ENCODE assay signal across 17 cellular contexts in the genomic region with DNA sequence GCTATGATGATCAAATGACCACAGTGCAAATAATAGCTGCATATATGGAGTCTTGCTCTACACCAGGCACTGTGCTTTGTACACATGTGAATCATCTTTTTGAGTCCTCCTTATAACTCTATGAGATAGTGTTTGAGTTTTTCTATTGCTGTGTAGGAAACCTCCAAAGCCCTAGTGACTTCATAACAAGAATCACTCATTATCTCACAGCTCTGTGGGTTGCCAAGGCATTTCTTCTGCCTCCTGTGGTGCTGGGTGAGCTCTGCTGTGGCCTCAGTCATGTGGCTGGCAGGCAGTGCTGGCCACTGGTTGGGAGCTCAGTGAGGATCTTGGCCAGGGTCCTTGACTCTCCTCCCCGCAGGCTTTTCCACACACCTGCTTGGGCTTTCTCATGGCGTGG.
DNase-seq lines count a peak whose midpoint lies in the region; ATAC-seq and TF ChIP-seq lines count a peak whose summit lies in the region.
"Had no signal": no experiment of that assay in that cellular context is flagged by ENCODE, and none has a peak within 500 bp of the region (broad histone marks: within the 10 kb centered on the region; RNA-seq: fewer than 3 reads in every experiment).

No MANE protein-coding gene starts in this region.

- peaks cover 0 to 1% (median 0%) of the 10 kb centered on the region in 7 donors for H3K4me1 Mint-ChIP-seq in naive thymus-derived CD4-positive, alpha-beta T cell
- peaks cover 0 to 2% (median 0%) of the 10 kb centered on the region in 3 donors for H3K4me1 Mint-ChIP-seq in T-cell

- peak; percentile 71 for DNase-seq in AG20443 (ENCODE audit: low spot score)
- peak; percentile 91 for DNase-seq in MG63
- DNase-seq in choroid plexus epithelial cell (ENCODE audit: low read depth), result peak; percentile 97
- DNase-seq in naive thymus-derived CD4-positive, alpha-beta T cell, result no peak
- DNase-seq in T-cell, result no peak
- DNase-seq in NCI-H774 (lab: John Stamatoyannopoulos, UW), result no peak
- DNase-seq: amniotic stem cell; DMS153; glutamatergic neuron; NCI-H1048; NCI-H526 treated with DMSO at 0.1 percent for 48 hours; stimulated activated CD4-positive, alpha-beta T cell treated with anti-CD3 and anti-CD28 coated beads, Interleukin-4, amount 100 ng/mL, for 4 hours; thyroid gland had no signal

- intact Hi-C loops in naive thymus-derived CD4-positive, alpha-beta T cell (cut with micrococcal nuclease), result no loop called here

- no peak overlapping the region for H3K27ac ChIP-seq in naive thymus-derived CD4-positive, alpha-beta T cell (ENCODE audit: low read depth, low read length)
- H3K27ac ChIP-seq: thyroid gland had no signal

- H3K9me3 ChIP-seq in MG63, result no peaks in the 10 kb centered on the region; the same call in 1 of the 2 replicates
- H3K9me3 ChIP-seq in naive thymus-derived CD4-positive, alpha-beta T cell (ENCODE audit: control insufficient read depth in 2 of 3, low read length in 3 of 3), result no peaks in the 10 kb centered on the region
- H3K9me3 ChIP-seq: thyroid gland had no signal

- no peaks in the 10 kb centered on the region for H3K36me3 ChIP-seq in MG63
- no peaks in the 10 kb centered on the region for H3K36me3 ChIP-seq in naive thymus-derived CD4-positive, alpha-beta T cell (ENCODE audit: control insufficient read depth in 2 of 3, insufficient read depth in 3 of 3, low read length in 3 of 3)
- H3K36me3 ChIP-seq: thyroid gland had no signal

- H3K4me3 Mint-ChIP-seq in naive thymus-derived CD4-positive, alpha-beta T cell, result no peak overlapping the region
- no peak overlapping the region for H3K4me3 Mint-ChIP-seq in T-cell
- H3K4me3 Mint-ChIP-seq: activated T-helper 1 cell treated with anti-CD3 and anti-CD28 coated beads, Interleukin-12 subunit alpha, Interleukin-12 subunit beta, Interleukin-2, Interleukin-4 antibody, amounts not matched to agents 30 ng/mL and 10 ng/mL and 1 ng/mL, durations not matched to agents 14 hours and 24 hours and 36 hours had no signal

- CTCF ChIA-PET in naive thymus-derived CD4-positive, alpha-beta T cell (lab: Charles Lee), result interaction anchor here (1.2 kb wide), 1 partner anchor 489 kb away, joined by 3 read pairs; no protein-coding TSS in a partner anchor
- CTCF ChIA-PET in T-cell (lab: Charles Lee), result no interaction called here

- H3K4me3 ChIP-seq in MG63, result no peak overlapping the region
- no peak overlapping the region for H3K4me3 ChIP-seq in choroid plexus epithelial cell (ENCODE audit: low read depth, low read length)
- H3K4me3 ChIP-seq in naive thymus-derived CD4-positive, alpha-beta T cell (ENCODE audit: low read length), result no peak overlapping the region
- H3K4me3 ChIP-seq: thyroid gland had no signal

- no peak for TF ChIP-seq CTCF in choroid plexus epithelial cell (conservative IDR thresholded peaks at IDR 0.05; ENCODE audit: low read depth, low read length)

- H3K27me3 ChIP-seq in MG63, result no peaks in the 10 kb centered on the region
- H3K27me3 ChIP-seq in naive thymus-derived CD4-positive, alpha-beta T cell (ENCODE audit: control insufficient read depth in 2 of 2, insufficient read depth in 2 of 2, low read length in 2 of 2), result no peaks in the 10 kb centered on the region
- H3K27me3 ChIP-seq: thyroid gland had no signal

- POLR2A ChIA-PET in naive thymus-derived CD4-positive, alpha-beta T cell (lab: Charles Lee), result no interaction called here
- POLR2A ChIA-PET in T-cell (lab: Charles Lee), result no interaction called here

- H3K27me3 Mint-ChIP-seq in naive thymus-derived CD4-positive, alpha-beta T cell, result no peaks in the 10 kb centered on the region
- H3K27me3 Mint-ChIP-seq in T-cell, result peaks cover 0 to 2% of the 10 kb centered on the region in 2 donors

- peak; percentile 24 for ATAC-seq in naive thymus-derived CD4-positive, alpha-beta T cell
- ATAC-seq in HG03439 (IDR thresholded peaks at IDR 0.05; ENCODE audit: unreplicated experiment), result no peak
- no peak for ATAC-seq in HG02970 (IDR thresholded peaks at IDR 0.05; ENCODE audit: low FRiP score, unreplicated experiment)
- no peak for ATAC-seq in T-cell (replicated peaks in 1 of 4)
- ATAC-seq: SK-N-SH treated with all-trans-retinoic acid at 6 μM for 48 hours had no signal

- H3K36me3 Mint-ChIP-seq in naive thymus-derived CD4-positive, alpha-beta T cell, result no peaks in the 10 kb centered on the region
- no peaks in the 10 kb centered on the region for H3K36me3 Mint-ChIP-seq in T-cell

- H3K27ac Mint-ChIP-seq in naive thymus-derived CD4-positive, alpha-beta T cell, result no peak overlapping the region
- no peak overlapping the region for H3K27ac Mint-ChIP-seq in T-cell
- H3K27ac Mint-ChIP-seq: activated T-helper 1 cell treated with anti-CD3 and anti-CD28 coated beads, Interleukin-12 subunit alpha, Interleukin-12 subunit beta, Interleukin-2, Interleukin-4 antibody, amounts not matched to agents 30 ng/mL and 10 ng/mL and 1 ng/mL, durations not matched to agents 14 hours and 24 hours and 36 hours had no signal

- H3K9me3 Mint-ChIP-seq in naive thymus-derived CD4-positive, alpha-beta T cell, result no peaks in the 10 kb centered on the region
- no peaks in the 10 kb centered on the region for H3K9me3 Mint-ChIP-seq in T-cell
- H3K9me3 Mint-ChIP-seq: activated T-helper 1 cell treated with anti-CD3 and anti-CD28 coated beads, Interleukin-12 subunit alpha, Interleukin-12 subunit beta, Interleukin-2, Interleukin-4 antibody, amounts not matched to agents 30 ng/mL and 10 ng/mL and 1 ng/mL, durations not matched to agents 14 hours and 24 hours and 36 hours had no signal

- no peaks in the 10 kb centered on the region for H3K4me1 ChIP-seq in naive thymus-derived CD4-positive, alpha-beta T cell (ENCODE audit: control insufficient read depth in 2 of 2, insufficient read depth in 2 of 2, low read length in 2 of 2)

Comparison
In these comparisons a context has a peak if more than half of its experiments do, and no peak if none do; other contexts are left out.
1. DNase-seq: peak in AG20443 (single experiment), MG63 (single experiment) and choroid plexus epithelial cell (single experiment); none in naive thymus-derived CD4-positive, alpha-beta T cell (0 of 9), T-cell (0 of 34) and NCI-H774 (single experiment).